15 cellular contexts compared by ENCODE assay signal in the genomic region with DNA sequence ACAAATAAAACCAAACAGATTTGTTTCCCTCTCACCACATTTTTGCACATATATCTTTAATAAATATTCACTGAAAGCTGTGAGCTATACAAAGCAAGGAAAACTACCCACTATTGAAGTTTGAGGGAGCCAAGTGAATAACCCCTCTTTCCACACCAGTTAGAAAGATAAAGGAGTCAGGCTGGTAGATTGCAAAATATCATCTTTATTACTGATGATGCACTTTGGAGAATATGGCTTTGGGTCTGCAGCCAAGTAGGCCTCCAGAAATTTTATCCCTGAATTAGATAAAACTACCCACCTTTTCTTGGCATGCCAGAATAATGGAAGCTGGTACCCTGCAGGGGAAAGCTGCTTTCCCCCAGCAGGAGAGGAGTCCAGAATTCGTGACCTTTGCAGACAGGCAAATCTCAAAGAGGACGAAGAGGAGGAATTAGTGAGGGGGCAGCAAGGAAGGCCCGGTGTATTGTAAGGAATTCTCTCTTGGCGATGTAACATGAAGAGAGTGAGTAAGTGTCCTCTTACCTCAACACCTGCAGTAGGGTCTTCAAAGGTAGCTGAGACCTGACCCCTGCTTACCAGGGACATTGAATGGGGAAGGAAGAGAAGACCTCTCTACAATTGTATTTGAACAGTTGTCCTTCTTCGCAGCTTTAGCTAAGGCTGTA.
DNase-seq lines count a peak whose midpoint lies in the region; ATAC-seq and TF ChIP-seq lines count a peak whose summit lies in the region.
"Had no signal": no experiment of that assay in that cellular context is flagged by ENCODE, and none has a peak within 500 bp of the region (broad histone marks: within the 10 kb centered on the region; RNA-seq: fewer than 3 reads in every experiment).

No MANE protein-coding gene starts in this region.

- DNase-seq in GM23248 (peak; percentile 70), fibroblast of gingiva (ENCODE audit: low read depth) (peak; percentile 25), osteoblast (ENCODE audit: insufficient read length, low spot score, missing footprints) (no peak), head of caudate nucleus (no peak)
- DNase-seq in stimulated activated CD4-positive, alpha-beta T cell treated with anti-CD3 and anti-CD28 coated beads, Interleukin-4, amount 100 ng/mL, for 1 hour = no peak
- no peak for DNase-seq in stimulated activated CD4-positive, alpha-beta T cell treated with anti-CD3 and anti-CD28 coated beads, Interleukin-2, amount 100 ng/mL, for 24 hours
- DNase-seq: activated CD4-positive, CD25-positive, alpha-beta regulatory T cell treated with anti-CD3 and anti-CD28 coated beads, Interleukin-2, amount 50 U/mL, for 72 hours; GDM1; kidney; NCI-H2029; NCI-H526; stimulated activated naive CD8-positive, alpha-beta T cell treated with anti-CD3 and anti-CD28 coated beads, Interleukin-15, amount 100 ng/mL, for 72 hours had no signal

- H3K27me3 ChIP-seq in GM23248 (replicated peaks; ENCODE audit: insufficient read depth) (no peaks in the 10 kb centered on the region), Loucy (ENCODE audit: insufficient read depth, low read length, poor library complexity, severe bottlenecking) (no peaks in the 10 kb centered on the region), osteoblast (ENCODE audit: insufficient read depth, low read length) (no peaks in the 10 kb centered on the region), gastroesophageal sphincter (no peaks in the 10 kb centered on the region)
- H3K27me3 ChIP-seq: ascending aorta had no signal

- in situ Hi-C loops in GM23248 (cut with MboI) = no loop called here

- peak overlapping the region; percentile 73; the same call in 1 of the 2 replicates for H3K27ac ChIP-seq in GM23248
- peak overlapping the region; percentile 94 for H3K27ac ChIP-seq in osteoblast (ENCODE audit: low read depth, low read length)
- no peak overlapping the region for H3K27ac ChIP-seq in gastroesophageal sphincter

- H3F3A ChIP-seq in GM23248 (ENCODE audit: insufficient read depth) (peaks cover 59% of the 10 kb centered on the region), Loucy (ENCODE audit: low read depth) (peaks cover 15% of the 10 kb centered on the region)

- no peaks in the 10 kb centered on the region for H3K36me3 ChIP-seq in GM23248 (ENCODE audit: low read depth)
- H3K36me3 ChIP-seq in Loucy (ENCODE audit: insufficient read depth, low read length) = no peaks in the 10 kb centered on the region
- H3K36me3 ChIP-seq in osteoblast (ENCODE audit: insufficient read depth, low read length) = no peaks in the 10 kb centered on the region
- no peaks in the 10 kb centered on the region for H3K36me3 ChIP-seq in gastroesophageal sphincter
- H3K36me3 ChIP-seq: ascending aorta had no signal

- no peaks in the 10 kb centered on the region for H3K9me2 ChIP-seq in GM23248 (ENCODE audit: insufficient read depth)
- H3K9me2 ChIP-seq in Loucy (replicated peaks; ENCODE audit: low read depth, low read length) = no peaks in the 10 kb centered on the region

- TF ChIP-seq POLR2A in gastroesophageal sphincter (IDR thresholded peaks at IDR 0.05) = no peak

- TF ChIP-seq CTCF in Loucy (conservative IDR thresholded peaks at IDR 0.05; ENCODE audit: low read length) = no peak
- no peak for TF ChIP-seq CTCF in osteoblast (IDR thresholded peaks at IDR 0.05; ENCODE audit: extremely low read depth, low read depth, low read length)
- TF ChIP-seq CTCF in gastroesophageal sphincter (IDR thresholded peaks at IDR 0.05) = no peak

- H4K20me1 ChIP-seq in GM23248 (ENCODE audit: insufficient read depth) (no peaks in the 10 kb centered on the region), Loucy (ENCODE audit: insufficient read depth, low read length, poor library complexity, severe bottlenecking) (no peaks in the 10 kb centered on the region), osteoblast (ENCODE audit: insufficient read depth, low read length) (no peaks in the 10 kb centered on the region)

- ATAC-seq in gastroesophageal sphincter = no peak
- ATAC-seq: stimulated activated naive CD8-positive, alpha-beta T cell treated with anti-CD3 and anti-CD28 coated beads, Interleukin-15, amount 100 ng/mL, for 72 hours had no signal

- H3K4me3 ChIP-seq in GM23248 (no peak overlapping the region), Loucy (ENCODE audit: low read length, poor library complexity, severe bottlenecking) (no peak overlapping the region), osteoblast (ENCODE audit: insufficient read depth, low read length) (no peak overlapping the region), gastroesophageal sphincter (no peak overlapping the region)
- H3K4me3 ChIP-seq: ascending aorta had no signal

- H3K79me2 ChIP-seq in GM23248 (ENCODE audit: insufficient read depth) (0 out of 2 replicates have a peak, but pooled peaks cover 8% of the 10 kb centered on the region), Loucy (ENCODE audit: insufficient read depth, low read length) (peaks cover 90% of the 10 kb centered on the region), osteoblast (ENCODE audit: insufficient read depth, low read length) (peaks cover 7% of the 10 kb centered on the region)

- H2AFZ ChIP-seq in GM23248 (no peak overlapping the region), Loucy (ENCODE audit: low read length) (no peak overlapping the region), osteoblast (ENCODE audit: low read length) (no peak overlapping the region)

- peaks cover 74% of the 10 kb centered on the region for H3K4me1 ChIP-seq in GM23248 (ENCODE audit: insufficient read depth)
- peaks cover 82% of the 10 kb centered on the region for H3K4me1 ChIP-seq in Loucy (ENCODE audit: insufficient read depth, low read length, poor library complexity, severe bottlenecking)
- peaks cover 73% of the 10 kb centered on the region for H3K4me1 ChIP-seq in osteoblast (ENCODE audit: insufficient read depth, low read length)
- H3K4me1 ChIP-seq in gastroesophageal sphincter = peaks cover 5 to 17% (median 11%) of the 10 kb centered on the region in 3 donors

- no peak for TF ChIP-seq EP300 in gastroesophageal sphincter (IDR thresholded peaks at IDR 0.05)

- H3K9ac ChIP-seq in GM23248 (no peak overlapping the region), Loucy (ENCODE audit: low read depth, low read length, poor library complexity, severe bottlenecking) (peak overlapping the region; percentile 71)

- H3K4me2 ChIP-seq in GM23248 (ENCODE audit: unreplicated experiment) (peak overlapping the region; percentile 68), Loucy (ENCODE audit: low read depth, low read length, poor library complexity, severe bottlenecking) (peak overlapping the region; percentile 70), osteoblast (ENCODE audit: insufficient read depth, low read length) (peak overlapping the region; percentile 16)

- H3K9me3 ChIP-seq in GM23248 (ENCODE audit: low read depth) (no peaks in the 10 kb centered on the region), Loucy (ENCODE audit: insufficient read depth, low read depth, low read length) (no peaks in the 10 kb centered on the region), osteoblast (ENCODE audit: low read depth, low read length) (no peaks in the 10 kb centered on the region), gastroesophageal sphincter (no peaks in the 10 kb centered on the region)
- H3K9me3 ChIP-seq: ascending aorta had no signal

- 84% methylated on average over 5 of the region's 5 CpGs for WGBS in GM23248 (ENCODE audit: low coverage in 1 of 2, low lambda C conversion rate in 2 of 2, missing lambda C conversion rate in 2 of 2), 2 experiments
- WGBS in gastroesophageal sphincter (ENCODE audit: low coverage in 1 of 2), 2 donors = 90 to 95% methylated on average over 5 of the region's 5 CpGs

- intact Hi-C loops in head of caudate nucleus (cut with DNase I) = no loop called here

Comparison
In these comparisons a context has a peak if more than half of its experiments do, and no peak if none do; other contexts are left out.
1. DNase-seq: peak in GM23248 (single experiment) and fibroblast of gingiva (single experiment); none in osteoblast (single experiment), stimulated activated CD4-positive, alpha-beta T cell treated with anti-CD3 and anti-CD28 coated beads, Interleukin-4, amount 100 ng/mL, for 1 hour (single experiment), stimulated activated CD4-positive, alpha-beta T cell treated with anti-CD3 and anti-CD28 coated beads, Interleukin-2, amount 100 ng/mL, for 24 hours (0 of 2) and head of caudate nucleus (0 of 42).
2. H3K27ac ChIP-seq: peak in GM23248 (single experiment) and osteoblast (single experiment); none in gastroesophageal sphincter (0 of 4).
3. H3K4me2 ChIP-seq: peak in every context shown above with its lines; median percentile 70 in Loucy; 68 in GM23248; 16 in osteoblast.